10 cellular contexts compared by ENCODE assay signal in genomic region chr2:138267902-138268254, GRCh38.
DNase-seq lines count a peak whose midpoint lies in the region; ATAC-seq, FAIRE-seq and TF ChIP-seq lines count a peak whose summit lies in the region.
"Had no signal": no experiment of that assay in that cellular context is flagged by ENCODE, and none has a peak within 500 bp of the region (broad histone marks: within the 10 kb centered on the region; RNA-seq: fewer than 3 reads in every experiment).

No MANE protein-coding gene starts in this region.

- no peak overlapping the region for H2AFZ ChIP-seq in GM12878 (ENCODE audit: control insufficient read depth, low read depth, low read length)

- no peak overlapping the region; the same call in 1 of the 2 replicates for H3K27ac ChIP-seq in GM12878 (ENCODE audit: control insufficient read depth, insufficient read depth)
- no peak overlapping the region for H3K27ac ChIP-seq in WERI-Rb-1
- no peak overlapping the region for H3K27ac ChIP-seq in right cardiac atrium (ENCODE audit: low read length)
- H3K27ac ChIP-seq: BLaER1 treated with 17β-estradiol and CSF1 and Interleukin-3, amounts not matched to agents 10 nM and 100 nM had no signal

- no peak for TF ChIP-seq RAD21 in GM12878 (IDR thresholded peaks at IDR 0.05; ENCODE audit: insufficient read depth, low read depth, low read length)

- FAIRE-seq in GM12878 (lab: Jason Lieb, UNC): no peak
- FAIRE-seq: GM12891 had no signal

- ATAC-seq in GM21447 (IDR thresholded peaks at IDR 0.05; ENCODE audit: unreplicated experiment) (peak; percentile 43), HG03135 (IDR thresholded peaks at IDR 0.05; ENCODE audit: unreplicated experiment) (peak; percentile 43), GM12878 (peak; percentile 78), left ventricle myocardium superior (no peak), right cardiac atrium (no peak)

- intact Hi-C loops in GM12878 (cut with micrococcal nuclease; ENCODE audit: unreplicated experiment): loop anchor here (2.0 to 10.0 kb wide), 4 partner anchors 107 to 517 kb away; partner anchors contain the start of gene NXPH2
- intact Hi-C loops in left ventricle myocardium superior (cut with micrococcal nuclease): no loop called here
- intact Hi-C loops in right cardiac atrium (cut with DNase I): no loop called here

- TF ChIP-seq CTCF in GM06990 (IDR thresholded peaks at IDR 0.05; ENCODE audit: insufficient read depth, low read length, poor library complexity, severe bottlenecking) (no peak), GM12878 (IDR thresholded peaks at IDR 0.05 in 2 of 3, conservative IDR thresholded peaks at IDR 0.05 in 1 of 3; ENCODE audit: control insufficient read depth in 2 of 3, extremely low read depth in 1 of 3, insufficient read depth in 1 of 3, low read depth in 3 of 3, low read length in 3 of 3) (no peak), WERI-Rb-1 (IDR thresholded peaks at IDR 0.05; ENCODE audit: low read depth, low read length) (no peak)

- peaks cover 9% of the 10 kb centered on the region; the same call in 1 of the 2 replicates for H3K4me1 ChIP-seq in GM12878 (ENCODE audit: control insufficient read depth, insufficient read depth, low read length)
- H3K4me1 ChIP-seq in right cardiac atrium (ENCODE audit: control insufficient read depth, insufficient read depth, low read length): no peaks in the 10 kb centered on the region

- no peak for TF ChIP-seq POLR2A in GM12878 (IDR thresholded peaks at IDR 0.05; ENCODE audit: low read depth, low read length)

- no peaks in the 10 kb centered on the region for H4K20me1 ChIP-seq in GM12878 (ENCODE audit: control insufficient read depth, insufficient read depth)
- H4K20me1 ChIP-seq: BLaER1 treated with 17β-estradiol and CSF1 and Interleukin-3, amounts not matched to agents 10 nM and 100 nM had no signal

- H3K4me3 ChIP-seq in GM06990 (replicated peaks; ENCODE audit: low read depth, low read length): no peak overlapping the region
- no peak overlapping the region for H3K4me3 ChIP-seq in GM12878
- no peak overlapping the region for H3K4me3 ChIP-seq in WERI-Rb-1 (ENCODE audit: low read depth, low read length)
- no peak overlapping the region for H3K4me3 ChIP-seq in right cardiac atrium (ENCODE audit: low read length)
- H3K4me3 ChIP-seq: BLaER1 treated with 17β-estradiol and CSF1 and Interleukin-3, amounts not matched to agents 10 nM and 100 nM had no signal

- RAD21 ChIA-PET in GM12878 (lab: Charles Lee; ENCODE audit: unreplicated experiment): interaction anchor here (1.9 kb wide), 1 partner anchor 32 kb away, joined by 10 read pairs; no protein-coding TSS in a partner anchor

- DNase-seq in GM06990 (ENCODE audit: extremely low read depth, insufficient read length): peak; percentile 15
- peak; percentile 61 for DNase-seq in GM12878 (ENCODE audit: low read depth, low spot score)
- no peak for DNase-seq in left ventricle myocardium superior
- no peak for DNase-seq in activated CD4-positive, CD25-positive, alpha-beta regulatory T cell (lab: John Stamatoyannopoulos, UW)
- no peak for DNase-seq in WERI-Rb-1
- DNase-seq in right cardiac atrium: no peak

- POLR2A ChIA-PET in GM12878 (lab: Charles Lee): no interaction called here

- H3K9me3 ChIP-seq in GM12878 (replicated peaks; ENCODE audit: control insufficient read depth, insufficient read depth, low read length) (no peaks in the 10 kb centered on the region; the same call in 2 of the 3 replicates), WERI-Rb-1 (ENCODE audit: severe bottlenecking) (no peaks in the 10 kb centered on the region), right cardiac atrium (ENCODE audit: control insufficient read depth, low read length) (no peaks in the 10 kb centered on the region)

- 0 out of 4 replicates have a peak, but pooled peaks of 1 of the 2 experiments have one; percentile 2 for TF ChIP-seq EP300 in GM12878 (IDR thresholded peaks at IDR 0.05; ENCODE audit: borderline replicate concordance in 1 of 2, control insufficient read depth in 1 of 2, low read depth in 2 of 2, low read length in 2 of 2)

- H3K79me2 ChIP-seq in GM12878 (ENCODE audit: control insufficient read depth, insufficient read depth, low read length): no peaks in the 10 kb centered on the region

- SMC1A ChIA-PET in GM12878 (lab: Charles Lee; ENCODE audit: uncharacterized antibody, unreplicated experiment): interaction anchor here (1.0 to 2.2 kb wide), 4 partner anchors 30 to 255 kb away, joined by 3 to 12 read pairs (median 5); no protein-coding TSS in a partner anchor

- H3K36me3 ChIP-seq in GM06990 (ENCODE audit: control insufficient read depth, insufficient read depth, low read length) (no peaks in the 10 kb centered on the region), GM12878 (ENCODE audit: control insufficient read depth in 2 of 2, insufficient read depth in 2 of 2, low read length in 1 of 2) (no peaks in the 10 kb centered on the region), WERI-Rb-1 (no peaks in the 10 kb centered on the region)
- H3K36me3 ChIP-seq: BLaER1 treated with 17β-estradiol and CSF1 and Interleukin-3, amounts not matched to agents 10 nM and 100 nM had no signal

- in situ Hi-C loops in GM12878 (cut with MboI): no loop called here

- CTCF ChIA-PET in GM12878 (lab: Yijun Ruan, JAX): no interaction called here

- BruUV-seq in GM12878 (replicated peaks; lab: Mats Ljungman, UMichigan): no TSS peak

- H3K4me2 ChIP-seq in GM12878 (ENCODE audit: control insufficient read depth, insufficient read depth): no peak overlapping the region

- no peak overlapping the region for H3K9ac ChIP-seq in GM12878 (ENCODE audit: control insufficient read depth, insufficient read depth, low read length)
- H3K9ac ChIP-seq: BLaER1 treated with 17β-estradiol and CSF1 and Interleukin-3, amounts not matched to agents 10 nM and 100 nM had no signal

- no peaks in the 10 kb centered on the region for H3K27me3 ChIP-seq in GM06990 (replicated peaks; ENCODE audit: control insufficient read depth, insufficient read depth, low read length)
- H3K27me3 ChIP-seq in GM12878 (replicated peaks in 1 of 2; ENCODE audit: control insufficient read depth in 2 of 2, insufficient read depth in 2 of 2, low read length in 1 of 2): no peaks in the 10 kb centered on the region
- no peaks in the 10 kb centered on the region for H3K27me3 ChIP-seq in WERI-Rb-1 (ENCODE audit: insufficient read depth, low read depth, severe bottlenecking)
- no peaks in the 10 kb centered on the region for H3K27me3 ChIP-seq in right cardiac atrium (ENCODE audit: control insufficient read depth, insufficient read depth)
- H3K27me3 ChIP-seq: BLaER1 treated with 17β-estradiol and CSF1 and Interleukin-3, amounts not matched to agents 10 nM and 100 nM had no signal

TF ChIP-seq in GM12878, 131 proteins besides CTCF, POLR2A, EP300 and RAD21 (continues in another document):
- peak; percentile 41 for TF ChIP-seq ATF7 (IDR thresholded peaks at IDR 0.05; ENCODE audit: low read depth)
- no peak for TF ChIP-seq SIX5 (IDR thresholded peaks at IDR 0.05; ENCODE audit: low read depth, low read length, severe bottlenecking)
- TF ChIP-seq, protein P1, sequence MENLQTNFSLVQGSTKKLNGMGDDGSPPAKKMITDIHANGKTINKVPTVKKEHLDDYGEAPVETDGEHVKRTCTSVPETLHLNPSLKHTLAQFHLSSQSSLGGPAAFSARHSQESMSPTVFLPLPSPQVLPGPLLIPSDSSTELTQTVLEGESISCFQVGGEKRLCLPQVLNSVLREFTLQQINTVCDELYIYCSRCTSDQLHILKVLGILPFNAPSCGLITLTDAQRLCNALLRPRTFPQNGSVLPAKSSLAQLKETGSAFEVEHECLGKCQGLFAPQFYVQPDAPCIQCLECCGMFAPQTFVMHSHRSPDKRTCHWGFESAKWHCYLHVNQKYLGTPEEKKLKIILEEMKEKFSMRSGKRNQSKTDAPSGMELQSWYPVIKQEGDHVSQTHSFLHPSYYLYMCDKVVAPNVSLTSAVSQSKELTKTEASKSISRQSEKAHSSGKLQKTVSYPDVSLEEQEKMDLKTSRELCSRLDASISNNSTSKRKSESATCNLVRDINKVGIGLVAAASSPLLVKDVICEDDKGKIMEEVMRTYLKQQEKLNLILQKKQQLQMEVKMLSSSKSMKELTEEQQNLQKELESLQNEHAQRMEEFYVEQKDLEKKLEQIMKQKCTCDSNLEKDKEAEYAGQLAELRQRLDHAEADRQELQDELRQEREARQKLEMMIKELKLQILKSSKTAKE (IDR thresholded peaks at IDR 0.05; ENCODE audit: low read depth, poor library complexity, severe bottlenecking): no peak
- TF ChIP-seq MYC (IDR thresholded peaks at IDR 0.05; ENCODE audit: insufficient read depth, insufficient read length, insufficient replicate concordance, low read length, severe bottlenecking): no peak
- no peak for TF ChIP-seq PAX8 (IDR thresholded peaks at IDR 0.05)
- no peak for TF ChIP-seq CBX3 (IDR thresholded peaks at IDR 0.05; ENCODE audit: borderline replicate concordance, low read depth)
- no peak for TF ChIP-seq MYB (IDR thresholded peaks at IDR 0.05; ENCODE audit: borderline replicate concordance, low read depth, low read length)
- TF ChIP-seq HDAC6 (IDR thresholded peaks at IDR 0.05; ENCODE audit: unreplicated experiment): no peak
- TF ChIP-seq ZNF217 (IDR thresholded peaks at IDR 0.05): no peak
- no peak for TF ChIP-seq SREBF2 (IDR thresholded peaks at IDR 0.05; ENCODE audit: low read length)
- no peak for TF ChIP-seq KDM1A (IDR thresholded peaks at IDR 0.05; ENCODE audit: borderline replicate concordance)
- TF ChIP-seq DPF2 (IDR thresholded peaks at IDR 0.05): no peak
- TF ChIP-seq NFYA (IDR thresholded peaks at IDR 0.05; ENCODE audit: borderline replicate concordance, low read depth, low read length): no peak
- no peak for TF ChIP-seq WRNIP1 (IDR thresholded peaks at IDR 0.05; ENCODE audit: borderline replicate concordance, low read depth, low read length)
- TF ChIP-seq HSF1 (IDR thresholded peaks at IDR 0.05; ENCODE audit: low read depth, low read length): no peak

Comparison
In these comparisons a context has a peak if more than half of its experiments do, and no peak if none do; other contexts are left out.
1. DNase-seq: peak in GM06990 (single experiment) and GM12878 (single experiment); none in left ventricle myocardium superior (single experiment), activated CD4-positive, CD25-positive, alpha-beta regulatory T cell (0 of 4), WERI-Rb-1 (single experiment) and right cardiac atrium (0 of 3).
2. ATAC-seq: peak in GM21447 (single experiment), HG03135 (single experiment) and GM12878 (single experiment); none in left ventricle myocardium superior (single experiment) and right cardiac atrium (0 of 2).